Comparison of ENCODE assay signal across 11 cellular contexts in genomic region chr3:177145402-177145801, GRCh38. TPM values are rescaled to one million over a fixed set of nuclear protein-coding genes. Genes with fewer than 3 reads are reported as not detected.
DNase-seq lines count a peak whose midpoint lies in the region; ATAC-seq and TF ChIP-seq lines count a peak whose summit lies in the region.
"Had no signal": no experiment of that assay in that cellular context is flagged by ENCODE, and none has a peak within 500 bp of the region (broad histone marks: within the 10 kb centered on the region; RNA-seq: fewer than 3 reads in every experiment).

No MANE protein-coding gene starts in this region.

- H3K27me3 Mint-ChIP-seq in CD8-positive, alpha-beta T cell (ENCODE audit: low read depth) = no peaks in the 10 kb centered on the region

- TF ChIP-seq CTCF in CD8-positive, alpha-beta T cell (IDR thresholded peaks at IDR 0.05) = no peak

- no peaks in the 10 kb centered on the region for H3K9me3 ChIP-seq in CD8-positive, alpha-beta T cell (ENCODE audit: low read length)
- H3K9me3 ChIP-seq: adrenal gland had no signal

- ATAC-seq in CD8-positive, alpha-beta T cell = peak; percentile 41
- peak; percentile 8 for ATAC-seq in GM19025 (IDR thresholded peaks at IDR 0.05; ENCODE audit: low read depth, unreplicated experiment)
- peak; percentile 13 for ATAC-seq in HG03378 (IDR thresholded peaks at IDR 0.05; ENCODE audit: unreplicated experiment)
- ATAC-seq in activated naive CD4-positive, alpha-beta T cell treated with anti-CD3 and anti-CD28 coated beads, Interleukin-2, amount 50 U/mL, for 72 hours = peak in 1 of 2 donors; percentile 24
- no peak for ATAC-seq in GM19023 (IDR thresholded peaks at IDR 0.05; ENCODE audit: unreplicated experiment)

- peak overlapping the region; percentile 8 for H3K27ac ChIP-seq in CD8-positive, alpha-beta T cell (ENCODE audit: low read depth, low read length)
- H3K27ac ChIP-seq: adrenal gland had no signal

- peaks cover 62% of the 10 kb centered on the region for H3K4me1 ChIP-seq in CD8-positive, alpha-beta T cell (ENCODE audit: insufficient read depth, low read length)

- H3K4me3 ChIP-seq in CD8-positive, alpha-beta T cell (ENCODE audit: low read depth, low read length) = no peak overlapping the region
- H3K4me3 ChIP-seq: adrenal gland had no signal

- peaks cover 75% of the 10 kb centered on the region for H3K4me1 Mint-ChIP-seq in CD8-positive, alpha-beta T cell (ENCODE audit: low read depth)

- no peaks in the 10 kb centered on the region for H3K9me3 Mint-ChIP-seq in CD8-positive, alpha-beta T cell
- no peaks in the 10 kb centered on the region for H3K9me3 Mint-ChIP-seq in activated naive CD4-positive, alpha-beta T cell treated with anti-CD3 and anti-CD28 coated beads, Interleukin-2, amount 50 U/mL, for 72 hours

- peaks cover 2% of the 10 kb centered on the region for H3K36me3 Mint-ChIP-seq in CD8-positive, alpha-beta T cell
- H3K36me3 Mint-ChIP-seq in activated naive CD4-positive, alpha-beta T cell treated with anti-CD3 and anti-CD28 coated beads, Interleukin-2, amount 50 U/mL, for 72 hours = peaks cover 0 to 9% of the 10 kb centered on the region in 2 donors

- intact Hi-C loops in CD8-positive, alpha-beta T cell (cut with DNase I, micrococcal nuclease) = loop anchor here (2.0 to 5.0 kb wide), 2 partner anchors 47 to 51 kb away; partner anchors contain the start of gene TBL1XR1 (in 1 of the 2)

- CTCF ChIA-PET in CD8-positive, alpha-beta T cell (lab: Charles Lee) = interaction anchor here (0.9 to 1.1 kb wide), 2 partner anchors 52 to 519 kb away, joined by 3 read pairs; partner anchors contain the start of gene TBL1XR1

- H3K27ac Mint-ChIP-seq in CD8-positive, alpha-beta T cell = peak overlapping the region; percentile 84
- peak overlapping the region; percentile 26 to 72 for H3K27ac Mint-ChIP-seq in activated naive CD4-positive, alpha-beta T cell treated with anti-CD3 and anti-CD28 coated beads, Interleukin-2, amount 50 U/mL, for 72 hours

- DNase-seq in CD8-positive, alpha-beta T cell = no peak
- DNase-seq in activated naive CD4-positive, alpha-beta T cell treated with anti-CD3 and anti-CD28 coated beads, Interleukin-2, amount 50 U/mL, for 72 hours (ENCODE audit: low spot score in 2 of 2) = no peak
- DNase-seq in GDM1 (lab: John Stamatoyannopoulos, UW) (no peak), hepatic stellate cell (ENCODE audit: low spot score) (no peak), occipital lobe (lab: John Stamatoyannopoulos, UW) (no peak)
- DNase-seq: adrenal gland, EL, Right ventricle myocardium superior had no signal

- no peaks in the 10 kb centered on the region for H3K27me3 ChIP-seq in CD8-positive, alpha-beta T cell (ENCODE audit: insufficient read depth, low read length)
- H3K27me3 ChIP-seq: adrenal gland had no signal

- POLR2A ChIA-PET in CD8-positive, alpha-beta T cell (lab: Charles Lee) = interaction anchor here (1.2 to 1.7 kb wide), 5 partner anchors 14 to 215 kb away, joined by 3 to 5 read pairs (median 3); partner anchors contain the start of gene TBL1XR1

- H3K36me3 ChIP-seq in CD8-positive, alpha-beta T cell (ENCODE audit: insufficient read depth, low read length) = no peaks in the 10 kb centered on the region
- H3K36me3 ChIP-seq: adrenal gland had no signal

- H3K4me3 Mint-ChIP-seq in CD8-positive, alpha-beta T cell = peak overlapping the region; percentile 29

RNA-seq across cellular contexts. Expression of gene TBL1XR1, which starts 51.9 kb away (rescaled TPM):
- 10 to 100 TPM; 64.8 to 68.4 TPM for total RNA-seq in CD8-positive, alpha-beta T cell
- total RNA-seq in activated naive CD4-positive, alpha-beta T cell treated with anti-CD3 and anti-CD28 coated beads, Interleukin-2, amount 50 U/mL, for 72 hours = 100 to 1,000 TPM; 130 to 184 TPM
- total RNA-seq in occipital lobe = 358 TPM
